ENCODE assay signal across 22 cellular contexts in genomic region chr11:20020198-20020597, GRCh38.
DNase-seq lines count a peak whose midpoint lies in the region; ATAC-seq, FAIRE-seq and TF ChIP-seq lines count a peak whose summit lies in the region.
"Had no signal": no experiment of that assay in that cellular context is flagged by ENCODE, and none has a peak within 500 bp of the region (broad histone marks: within the 10 kb centered on the region; RNA-seq: fewer than 3 reads in every experiment).

No MANE protein-coding gene starts in this region.

- no TSS peak for BruUV-seq in Caco-2 (replicated peaks; lab: Mats Ljungman, UMichigan)

- CTCF ChIA-PET in A549 (lab: Yijun Ruan, JAX) (interaction anchor here (6.8 kb wide), 1 partner anchor 91 kb away, joined by 19 read pairs; no protein-coding TSS in a partner anchor), Caco-2 (lab: Charles Lee) (interaction anchor here (0.6 kb wide), 1 partner anchor 17 kb away, joined by 4 read pairs; no protein-coding TSS in a partner anchor)

- H3K4me1 ChIP-seq in A549 = peaks cover 70% of the 10 kb centered on the region
- H3K4me1 ChIP-seq in Caco-2 = peaks cover 70% of the 10 kb centered on the region
- H3K4me1 ChIP-seq in neural progenitor cell = peaks cover 59% of the 10 kb centered on the region

- H3K27ac Mint-ChIP-seq in Caco-2 (ENCODE audit: unreplicated experiment) (no peak overlapping the region), neural progenitor cell (no peak overlapping the region)
- H3K27ac Mint-ChIP-seq: CD4-positive, alpha-beta T cell; GM23338; HFFc6; IgD-negative memory B cell had no signal

- no peaks in the 10 kb centered on the region for H3K9me3 Mint-ChIP-seq in Caco-2 (ENCODE audit: unreplicated experiment)
- H3K9me3 Mint-ChIP-seq in neural progenitor cell = no peaks in the 10 kb centered on the region
- H3K9me3 Mint-ChIP-seq: CD4-positive, alpha-beta T cell; GM23338; HFFc6; IgD-negative memory B cell had no signal

- H3K4me3 ChIP-seq in A549 = no peak overlapping the region
- no peak overlapping the region for H3K4me3 ChIP-seq in Caco-2 (ENCODE audit: low read depth, low read length)
- H3K4me3 ChIP-seq in neural progenitor cell = no peak overlapping the region
- H3K4me3 ChIP-seq: GM23338 had no signal

- H3K4me3 Mint-ChIP-seq in Caco-2 (ENCODE audit: unreplicated experiment) = no peak overlapping the region
- no peak overlapping the region for H3K4me3 Mint-ChIP-seq in neural progenitor cell
- H3K4me3 Mint-ChIP-seq: CD4-positive, alpha-beta T cell; GM23338; HFFc6; IgD-negative memory B cell had no signal

- H3K27ac ChIP-seq in A549 (peak overlapping the region; percentile 91 to 92; a peak in 5 of 6 replicates), neural progenitor cell (no peak overlapping the region)
- H3K27ac ChIP-seq: C4-2B had no signal

- 60% methylated on average over 3 of the region's 3 CpGs for WGBS in A549 (ENCODE audit: missing lambda C conversion rate)

- H3K4me2 ChIP-seq in A549 = no peak overlapping the region
- H3K4me2 ChIP-seq in neural progenitor cell = peak overlapping the region; percentile 85

- no peaks in the 10 kb centered on the region for H3K9me3 ChIP-seq in A549
- H3K9me3 ChIP-seq in Caco-2 = no peaks in the 10 kb centered on the region
- H3K9me3 ChIP-seq in neural progenitor cell (ENCODE audit: low read depth) = no peaks in the 10 kb centered on the region

- no peak for FAIRE-seq in A549 (lab: Jason Lieb, UNC)
- FAIRE-seq: A204.1, G401.6, GM12891, GM19239, HTR-8/SVneo had no signal

- no peaks in the 10 kb centered on the region for H3K27me3 ChIP-seq in Caco-2 (replicated peaks; ENCODE audit: control insufficient read depth, insufficient read depth, low read length)
- no peaks in the 10 kb centered on the region for H3K27me3 ChIP-seq in neural progenitor cell

- peaks cover 16% of the 10 kb centered on the region for H3K79me2 ChIP-seq in neural progenitor cell (ENCODE audit: low read depth)

- no peak for TF ChIP-seq EP300 in A549 (IDR thresholded peaks at IDR 0.05)

- H3K36me3 ChIP-seq in Caco-2 (ENCODE audit: control insufficient read depth, insufficient read depth, low read length) (no peaks in the 10 kb centered on the region), neural progenitor cell (no peaks in the 10 kb centered on the region)

- intact Hi-C loops in Caco-2 (cut with micrococcal nuclease; ENCODE audit: unreplicated experiment) = loop anchor here (1.0 to 5.0 kb wide), 4 partner anchors 18 to 92 kb away; no protein-coding TSS in a partner anchor

- TF ChIP-seq RAD21 in A549 (conservative IDR thresholded peaks at IDR 0.05 in 1 of 2, IDR thresholded peaks at IDR 0.05 in 1 of 2) = no peak

- H3F3A ChIP-seq in neural progenitor cell (ENCODE audit: low read depth) = peaks cover 61% of the 10 kb centered on the region

- H3K36me3 Mint-ChIP-seq in Caco-2 (ENCODE audit: insufficient read depth, unreplicated experiment) (peaks cover 5% of the 10 kb centered on the region), neural progenitor cell (peaks cover 5% of the 10 kb centered on the region)

- TF ChIP-seq CTCF in A549 (IDR thresholded peaks at IDR 0.05) (no peak), Caco-2 (IDR thresholded peaks at IDR 0.05; ENCODE audit: insufficient read depth in 1 of 2, low read depth in 1 of 2, low read length in 1 of 2, severe bottlenecking in 1 of 2, unreplicated experiment in 1 of 2) (no peak), neural progenitor cell (IDR thresholded peaks at IDR 0.05) (no peak)

- H3K27me3 Mint-ChIP-seq in Caco-2 (ENCODE audit: insufficient read depth, unreplicated experiment) = no peaks in the 10 kb centered on the region
- H3K27me3 Mint-ChIP-seq in neural progenitor cell (ENCODE audit: insufficient read depth, low read depth) = peaks cover 12% of the 10 kb centered on the region
- H3K27me3 Mint-ChIP-seq: IgD-negative memory B cell had no signal

- H3K9ac ChIP-seq in neural progenitor cell = no peak overlapping the region

- TF ChIP-seq POLR2A in A549 (IDR thresholded peaks at IDR 0.05; ENCODE audit: low read length) = no peak

- peaks cover 20% of the 10 kb centered on the region for H3K4me1 Mint-ChIP-seq in Caco-2 (ENCODE audit: low read depth, unreplicated experiment)
- peaks cover 40% of the 10 kb centered on the region for H3K4me1 Mint-ChIP-seq in neural progenitor cell
- H3K4me1 Mint-ChIP-seq: IgD-negative memory B cell had no signal

- POLR2A ChIA-PET in A549 (lab: Yijun Ruan, JAX) (no interaction called here), Caco-2 (lab: Charles Lee) (no interaction called here)

- no peak overlapping the region for H2AFZ ChIP-seq in neural progenitor cell (replicated peaks)
- H2AFZ ChIP-seq: GM23338 had no signal

- ATAC-seq in A549 (no peak), left lobe of liver (peak; percentile 58), HG03108 (IDR thresholded peaks at IDR 0.05; ENCODE audit: unreplicated experiment) (no peak), GM21515 (IDR thresholded peaks at IDR 0.05; ENCODE audit: unreplicated experiment) (no peak)
- ATAC-seq: GM23338, HCT116 had no signal

- DNase-seq in A549 (ENCODE audit: low read depth in 1 of 2, low spot score in 1 of 2) = no peak
- DNase-seq in Caco-2 = peak; percentile 56 to 63
- DNase-seq in left lobe of liver (ENCODE audit: low spot score) = peak; percentile 67
- no peak for DNase-seq in neural progenitor cell (ENCODE audit: low spot score)
- no peak for DNase-seq in NCI-H2171 (lab: John Stamatoyannopoulos, UW)
- DNase-seq: AML-193; Calu3; CD4-positive, alpha-beta T cell; H7; HFFc6; KBM-7 had no signal

- H4K20me1 ChIP-seq in neural progenitor cell (ENCODE audit: low read depth) = peaks cover 16% of the 10 kb centered on the region

TF ChIP-seq in A549, 52 proteins besides CTCF, POLR2A, EP300 and RAD21:
- TF ChIP-seq JUNB (IDR thresholded peaks at IDR 0.05) (no peak), CHD4 (IDR thresholded peaks at IDR 0.05; ENCODE audit: borderline replicate concordance) (no peak), TFCP2L1 (CRISPR knock-in tag; IDR thresholded peaks at IDR 0.05) (no peak), HOXB13 (CRISPR knock-in tag; IDR thresholded peaks at IDR 0.05; ENCODE audit: low read depth) (no peak), ZSCAN20 (CRISPR knock-in tag; IDR thresholded peaks at IDR 0.05) (no peak), POLR2AphosphoS2 (conservative IDR thresholded peaks at IDR 0.05; ENCODE audit: low read length) (no peak), CBX8 (IDR thresholded peaks at IDR 0.05) (no peak), MAX (IDR thresholded peaks at IDR 0.05) (no peak), HDAC2 (IDR thresholded peaks at IDR 0.05) (no peak), CBX2 (IDR thresholded peaks at IDR 0.05; ENCODE audit: borderline replicate concordance, low read depth) (no peak), MAFK (IDR thresholded peaks at IDR 0.05; ENCODE audit: partially characterized antibody) (no peak), PBX3 (IDR thresholded peaks at IDR 0.05) (no peak)

Comparison
In these comparisons a context has a peak if more than half of its experiments do, and no peak if none do; other contexts are left out.
1. DNase-seq: peak in Caco-2 (2 of 2) and left lobe of liver (single experiment); none in A549 (0 of 2), neural progenitor cell (single experiment) and NCI-H2171 (single experiment).